Comparison of ENCODE assay signal across 2 cellular contexts in the genomic region with DNA sequence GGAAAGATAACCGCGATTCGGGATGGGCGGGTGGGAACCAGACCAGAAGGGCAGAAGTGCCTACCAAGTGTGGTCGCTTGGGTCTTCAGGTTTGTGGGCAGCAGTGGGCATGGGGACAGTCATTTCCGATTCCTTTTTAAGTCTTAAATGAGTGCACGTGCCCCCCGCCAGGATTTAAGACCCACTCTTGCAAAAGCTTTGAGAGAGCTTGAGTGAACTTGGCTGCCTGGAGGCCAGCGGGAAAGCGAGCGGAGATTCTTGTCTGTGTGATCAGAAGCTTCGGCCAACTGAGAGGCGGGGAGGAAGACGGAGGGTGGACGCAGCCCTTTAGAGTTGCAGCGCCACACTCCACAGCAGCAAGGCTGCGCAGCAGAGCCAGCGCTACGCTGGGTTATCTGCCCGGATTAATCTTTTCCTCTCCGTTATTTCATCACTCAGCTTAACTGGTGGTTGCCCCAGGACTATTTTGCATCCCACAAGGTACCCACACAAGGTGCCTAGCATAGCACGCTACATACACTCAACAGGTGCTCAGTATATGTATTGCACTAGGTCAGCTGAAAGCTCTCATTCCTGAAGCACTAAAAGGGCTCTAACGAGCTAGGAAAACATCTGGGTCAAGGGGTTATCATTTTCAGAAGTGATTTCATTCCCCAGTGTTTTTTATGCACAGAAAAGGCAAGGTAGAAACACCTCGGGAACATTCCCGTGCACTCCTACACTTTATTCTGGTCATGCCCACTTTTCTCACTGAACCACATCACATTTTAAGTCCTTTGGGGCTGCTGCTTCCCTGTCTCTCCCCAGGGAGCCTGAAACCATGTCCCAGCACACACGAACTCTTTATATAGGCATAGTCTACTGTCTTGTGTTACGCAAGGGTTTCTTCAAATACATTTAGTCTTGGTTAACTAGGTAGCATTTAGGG.
TF ChIP-seq lines count a peak whose summit lies in the region.

No MANE protein-coding gene starts in this region.

TF ChIP-seq in HCT116, 20 proteins besides CTCF, POLR2A, EP300 and RAD21 (continued from another document):
- TF ChIP-seq, protein P1, sequence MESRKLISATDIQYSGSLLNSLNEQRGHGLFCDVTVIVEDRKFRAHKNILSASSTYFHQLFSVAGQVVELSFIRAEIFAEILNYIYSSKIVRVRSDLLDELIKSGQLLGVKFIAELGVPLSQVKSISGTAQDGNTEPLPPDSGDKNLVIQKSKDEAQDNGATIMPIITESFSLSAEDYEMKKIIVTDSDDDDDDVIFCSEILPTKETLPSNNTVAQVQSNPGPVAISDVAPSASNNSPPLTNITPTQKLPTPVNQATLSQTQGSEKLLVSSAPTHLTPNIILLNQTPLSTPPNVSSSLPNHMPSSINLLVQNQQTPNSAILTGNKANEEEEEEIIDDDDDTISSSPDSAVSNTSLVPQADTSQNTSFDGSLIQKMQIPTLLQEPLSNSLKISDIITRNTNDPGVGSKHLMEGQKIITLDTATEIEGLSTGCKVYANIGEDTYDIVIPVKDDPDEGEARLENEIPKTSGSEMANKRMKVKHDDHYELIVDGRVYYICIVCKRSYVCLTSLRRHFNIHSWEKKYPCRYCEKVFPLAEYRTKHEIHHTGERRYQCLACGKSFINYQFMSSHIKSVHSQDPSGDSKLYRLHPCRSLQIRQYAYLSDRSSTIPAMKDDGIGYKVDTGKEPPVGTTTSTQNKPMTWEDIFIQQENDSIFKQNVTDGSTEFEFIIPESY (IDR thresholded peaks at IDR 0.05; ENCODE audit: extremely low read depth, insufficient replicate concordance, low read length), result no peak
- TF ChIP-seq ATF3 (IDR thresholded peaks at IDR 0.05) (no peak), EGR1 (IDR thresholded peaks at IDR 0.05; ENCODE audit: low read depth) (no peak), ELF1 (IDR thresholded peaks at IDR 0.05; ENCODE audit: borderline replicate concordance, low read depth) (no peak), SP1 (IDR thresholded peaks at IDR 0.05; ENCODE audit: low read depth) (no peak), EZH2phosphoT487 (IDR thresholded peaks at IDR 0.05; ENCODE audit: borderline replicate concordance) (no peak), CBX3 (IDR thresholded peaks at IDR 0.05; ENCODE audit: low read depth) (no peak)
- TF ChIP-seq, protein P2, sequence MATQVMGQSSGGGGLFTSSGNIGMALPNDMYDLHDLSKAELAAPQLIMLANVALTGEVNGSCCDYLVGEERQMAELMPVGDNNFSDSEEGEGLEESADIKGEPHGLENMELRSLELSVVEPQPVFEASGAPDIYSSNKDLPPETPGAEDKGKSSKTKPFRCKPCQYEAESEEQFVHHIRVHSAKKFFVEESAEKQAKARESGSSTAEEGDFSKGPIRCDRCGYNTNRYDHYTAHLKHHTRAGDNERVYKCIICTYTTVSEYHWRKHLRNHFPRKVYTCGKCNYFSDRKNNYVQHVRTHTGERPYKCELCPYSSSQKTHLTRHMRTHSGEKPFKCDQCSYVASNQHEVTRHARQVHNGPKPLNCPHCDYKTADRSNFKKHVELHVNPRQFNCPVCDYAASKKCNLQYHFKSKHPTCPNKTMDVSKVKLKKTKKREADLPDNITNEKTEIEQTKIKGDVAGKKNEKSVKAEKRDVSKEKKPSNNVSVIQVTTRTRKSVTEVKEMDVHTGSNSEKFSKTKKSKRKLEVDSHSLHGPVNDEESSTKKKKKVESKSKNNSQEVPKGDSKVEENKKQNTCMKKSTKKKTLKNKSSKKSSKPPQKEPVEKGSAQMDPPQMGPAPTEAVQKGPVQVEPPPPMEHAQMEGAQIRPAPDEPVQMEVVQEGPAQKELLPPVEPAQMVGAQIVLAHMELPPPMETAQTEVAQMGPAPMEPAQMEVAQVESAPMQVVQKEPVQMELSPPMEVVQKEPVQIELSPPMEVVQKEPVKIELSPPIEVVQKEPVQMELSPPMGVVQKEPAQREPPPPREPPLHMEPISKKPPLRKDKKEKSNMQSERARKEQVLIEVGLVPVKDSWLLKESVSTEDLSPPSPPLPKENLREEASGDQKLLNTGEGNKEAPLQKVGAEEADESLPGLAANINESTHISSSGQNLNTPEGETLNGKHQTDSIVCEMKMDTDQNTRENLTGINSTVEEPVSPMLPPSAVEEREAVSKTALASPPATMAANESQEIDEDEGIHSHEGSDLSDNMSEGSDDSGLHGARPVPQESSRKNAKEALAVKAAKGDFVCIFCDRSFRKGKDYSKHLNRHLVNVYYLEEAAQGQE (IDR thresholded peaks at IDR 0.05; ENCODE audit: low read depth), result no peak
- TF ChIP-seq, protein P3, sequence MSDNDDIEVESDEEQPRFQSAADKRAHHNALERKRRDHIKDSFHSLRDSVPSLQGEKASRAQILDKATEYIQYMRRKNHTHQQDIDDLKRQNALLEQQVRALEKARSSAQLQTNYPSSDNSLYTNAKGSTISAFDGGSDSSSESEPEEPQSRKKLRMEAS (IDR thresholded peaks at IDR 0.05), result no peak

TF ChIP-seq in SK-N-SH treated with all-trans-retinoic acid at 6 μM for 48 hours, 23 proteins besides CTCF, POLR2A, EP300 and RAD21 (continued from another document):
- no peak for TF ChIP-seq POU6F1 (CRISPR knock-in tag; IDR thresholded peaks at IDR 0.05; ENCODE audit: borderline replicate concordance, low read depth)
- TF ChIP-seq, protein P4, sequence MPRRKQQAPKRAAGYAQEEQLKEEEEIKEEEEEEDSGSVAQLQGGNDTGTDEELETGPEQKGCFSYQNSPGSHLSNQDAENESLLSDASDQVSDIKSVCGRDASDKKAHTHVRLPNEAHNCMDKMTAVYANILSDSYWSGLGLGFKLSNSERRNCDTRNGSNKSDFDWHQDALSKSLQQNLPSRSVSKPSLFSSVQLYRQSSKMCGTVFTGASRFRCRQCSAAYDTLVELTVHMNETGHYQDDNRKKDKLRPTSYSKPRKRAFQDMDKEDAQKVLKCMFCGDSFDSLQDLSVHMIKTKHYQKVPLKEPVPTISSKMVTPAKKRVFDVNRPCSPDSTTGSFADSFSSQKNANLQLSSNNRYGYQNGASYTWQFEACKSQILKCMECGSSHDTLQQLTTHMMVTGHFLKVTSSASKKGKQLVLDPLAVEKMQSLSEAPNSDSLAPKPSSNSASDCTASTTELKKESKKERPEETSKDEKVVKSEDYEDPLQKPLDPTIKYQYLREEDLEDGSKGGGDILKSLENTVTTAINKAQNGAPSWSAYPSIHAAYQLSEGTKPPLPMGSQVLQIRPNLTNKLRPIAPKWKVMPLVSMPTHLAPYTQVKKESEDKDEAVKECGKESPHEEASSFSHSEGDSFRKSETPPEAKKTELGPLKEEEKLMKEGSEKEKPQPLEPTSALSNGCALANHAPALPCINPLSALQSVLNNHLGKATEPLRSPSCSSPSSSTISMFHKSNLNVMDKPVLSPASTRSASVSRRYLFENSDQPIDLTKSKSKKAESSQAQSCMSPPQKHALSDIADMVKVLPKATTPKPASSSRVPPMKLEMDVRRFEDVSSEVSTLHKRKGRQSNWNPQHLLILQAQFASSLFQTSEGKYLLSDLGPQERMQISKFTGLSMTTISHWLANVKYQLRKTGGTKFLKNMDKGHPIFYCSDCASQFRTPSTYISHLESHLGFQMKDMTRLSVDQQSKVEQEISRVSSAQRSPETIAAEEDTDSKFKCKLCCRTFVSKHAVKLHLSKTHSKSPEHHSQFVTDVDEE (CRISPR knock-in tag; IDR thresholded peaks at IDR 0.05), result no peak
- TF ChIP-seq PPARA (CRISPR knock-in tag; IDR thresholded peaks at IDR 0.05; ENCODE audit: borderline replicate concordance), result no peak
- TF ChIP-seq ARNTL (CRISPR knock-in tag; IDR thresholded peaks at IDR 0.05; ENCODE audit: borderline replicate concordance, low read depth), result no peak
- no peak for TF ChIP-seq ZC3H10 (CRISPR knock-in tag; IDR thresholded peaks at IDR 0.05)
- no peak for TF ChIP-seq CSDC2 (CRISPR knock-in tag; IDR thresholded peaks at IDR 0.05)
- no peak for TF ChIP-seq GLIS3 (CRISPR knock-in tag; IDR thresholded peaks at IDR 0.05)
- no peak for TF ChIP-seq PATZ1 (CRISPR knock-in tag; IDR thresholded peaks at IDR 0.05; ENCODE audit: borderline replicate concordance)
- TF ChIP-seq CSRNP3 (CRISPR knock-in tag; IDR thresholded peaks at IDR 0.05), result no peak
